In genomic region chr19:50719566-50719965, GRCh38 we compare ENCODE assay signal across 10 cellular contexts. TPM values are rescaled to one million over a fixed set of nuclear protein-coding genes. Genes with fewer than 3 reads are reported as not detected.
A peak's percentile ranks its signal among the peaks of the same experiment; 100 is the strongest.
DNase-seq lines count a peak whose midpoint lies in the region; TF ChIP-seq lines count a peak whose summit lies in the region.
"Had no signal": no experiment of that assay in that cellular context is flagged by ENCODE, and none has a peak within 500 bp of the region (broad histone marks: within the 10 kb centered on the region; RNA-seq: fewer than 3 reads in every experiment).

Gene SHANK1 (minus strand): TSS chr19:50719802. CDS start chr19:50716919, 2,883 bp downstream.

- no peaks in the 10 kb centered on the region for H3K36me3 Mint-ChIP-seq in T-helper 2 cell treated with Interferon-gamma antibody and Interleukin-4, amounts not matched to agents 5 μg/mL and 100 μg/mL, for 36 hours (ENCODE audit: low read depth)
- no peaks in the 10 kb centered on the region for H3K36me3 Mint-ChIP-seq in activated naive CD8-positive, alpha-beta T cell

- H3K4me1 ChIP-seq in testis (peaks cover 17% of the 10 kb centered on the region), BE2C (no peaks in the 10 kb centered on the region)

- no peak for DNase-seq in T-helper 2 cell treated with Interferon-gamma antibody and Interleukin-4, amounts not matched to agents 5 μg/mL and 100 μg/mL, for 36 hours (ENCODE audit: low spot score)
- DNase-seq in T-helper 2 cell (no peak), iPS-NIHi7 (ENCODE audit: extremely low spot score) (peak; percentile 56), testis (no peak), NCI-H1092 (lab: John Stamatoyannopoulos, UW) (no peak), NK-92 (lab: John Stamatoyannopoulos, UW; ENCODE audit: unreplicated experiment) (no peak), BE2C (no peak)
- DNase-seq: KBM-7 had no signal

- peak within 1 kb of the TSS; percentile 0 for H3K4me3 Mint-ChIP-seq in T-helper 2 cell treated with Interferon-gamma antibody and Interleukin-4, amounts not matched to agents 5 μg/mL and 100 μg/mL, for 36 hours
- peak within 1 kb of the TSS; percentile 74 for H3K4me3 Mint-ChIP-seq in activated naive CD8-positive, alpha-beta T cell
- H3K4me3 Mint-ChIP-seq: T-helper 1 cell treated with Interleukin-12 subunit alpha and Interleukin-12 subunit beta and Interleukin-4 antibody, amounts not matched to agents 30 μg/mL and 1 μg/mL, for 36 hours had no signal

- no peak within 1 kb of the TSS for H3K27ac ChIP-seq in testis

- peaks cover 2% of the 10 kb centered on the region for H3K4me1 Mint-ChIP-seq in T-helper 2 cell treated with Interferon-gamma antibody and Interleukin-4, amounts not matched to agents 5 μg/mL and 100 μg/mL, for 36 hours (ENCODE audit: low read depth)
- H3K4me1 Mint-ChIP-seq in activated naive CD8-positive, alpha-beta T cell (ENCODE audit: low read depth), result peaks cover 18% of the 10 kb centered on the region

- intact Hi-C loops in testis (cut with DNase I; ENCODE audit: low total_unique reads), result no loop called here

- no peak within 1 kb of the TSS for H3K27ac Mint-ChIP-seq in T-helper 2 cell treated with Interferon-gamma antibody and Interleukin-4, amounts not matched to agents 5 μg/mL and 100 μg/mL, for 36 hours
- H3K27ac Mint-ChIP-seq in activated naive CD8-positive, alpha-beta T cell, result no peak within 1 kb of the TSS
- H3K27ac Mint-ChIP-seq: T-helper 1 cell treated with Interleukin-12 subunit alpha and Interleukin-12 subunit beta and Interleukin-4 antibody, amounts not matched to agents 30 μg/mL and 1 μg/mL, for 36 hours had no signal

- H3K27me3 ChIP-seq in testis (no peaks in the 10 kb centered on the region), BE2C (peaks cover 16% of the 10 kb centered on the region)

- no peaks in the 10 kb centered on the region for H3K9me3 Mint-ChIP-seq in T-helper 2 cell treated with Interferon-gamma antibody and Interleukin-4, amounts not matched to agents 5 μg/mL and 100 μg/mL, for 36 hours
- no peaks in the 10 kb centered on the region for H3K9me3 Mint-ChIP-seq in activated naive CD8-positive, alpha-beta T cell (ENCODE audit: low read depth)
- H3K9me3 Mint-ChIP-seq: T-helper 1 cell treated with Interleukin-12 subunit alpha and Interleukin-12 subunit beta and Interleukin-4 antibody, amounts not matched to agents 30 μg/mL and 1 μg/mL, for 36 hours had no signal

- H3K27me3 Mint-ChIP-seq in T-helper 2 cell treated with Interferon-gamma antibody and Interleukin-4, amounts not matched to agents 5 μg/mL and 100 μg/mL, for 36 hours (ENCODE audit: low read depth), result peaks cover 66% of the 10 kb centered on the region
- peaks cover 18% of the 10 kb centered on the region for H3K27me3 Mint-ChIP-seq in activated naive CD8-positive, alpha-beta T cell

- H3K36me3 ChIP-seq in testis (ENCODE audit: low read depth, missing control alignments) (no peaks in the 10 kb centered on the region), BE2C (no peaks in the 10 kb centered on the region)

- no peak for TF ChIP-seq POLR2A in testis (IDR thresholded peaks at IDR 0.05)

- WGBS in testis, 2 donors, result 3 to 5% methylated on average over 19 to 30 of the region's 47 CpGs

- H3K9me3 ChIP-seq in testis (no peaks in the 10 kb centered on the region), BE2C (no peaks in the 10 kb centered on the region)

- TF ChIP-seq CTCF in testis (IDR thresholded peaks at IDR 0.05) (no peak), BE2C (IDR thresholded peaks at IDR 0.05; ENCODE audit: low read depth, low read length) (no peak)

- H3K4me3 ChIP-seq in testis, result peak within 1 kb of the TSS; percentile 19 to 51
- H3K4me3 ChIP-seq in BE2C (ENCODE audit: low read depth, low read length), result no peak within 1 kb of the TSS

RNA-seq across cellular contexts. Expression of gene SHANK1, which starts in this region (rescaled TPM):
- 1 to 10 TPM; 4.5 to 5.4 TPM for total RNA-seq in testis
- 4.1 TPM for polyA plus RNA-seq in testis (ENCODE audit: insufficient read depth, low read depth, low replicate concordance)
- polyA plus RNA-seq in BE2C (2012; ENCODE audit: insufficient read depth, insufficient read length, low read depth), result 39.6 TPM
